Comparison of ENCODE assay signal across 8 cellular contexts in genomic region chr16:88790312-88791150, GRCh38. TPM values are rescaled to one million over a fixed set of nuclear protein-coding genes. Genes with fewer than 3 reads are reported as not detected.
DNase-seq lines count a peak whose midpoint lies in the region; ATAC-seq and TF ChIP-seq lines count a peak whose summit lies in the region.

No MANE protein-coding gene starts in this region.

- CTCF ChIA-PET in activated B cell treated with CpG ODN at 0.5 μM for 24 hours (lab: Charles Lee) = no interaction called here

- no peaks in the 10 kb centered on the region for H3K9me3 ChIP-seq in esophagus (ENCODE audit: control insufficient read depth in 2 of 2, insufficient read depth in 1 of 2, low read depth in 1 of 2, low read length in 1 of 2)

- H3K27me3 ChIP-seq in esophagus (ENCODE audit: control insufficient read depth in 1 of 2, insufficient read depth in 2 of 2, low read length in 2 of 2) = no peaks in the 10 kb centered on the region

- no peak for TF ChIP-seq CTCF in activated B cell treated with CpG ODN at 0.5 μM for 24 hours (IDR thresholded peaks at IDR 0.05)

- H3K27ac ChIP-seq in esophagus (ENCODE audit: low read depth in 2 of 2, low read length in 1 of 2) = peak overlapping the region; percentile 13 to 55

- no peaks in the 10 kb centered on the region for H3K36me3 ChIP-seq in esophagus (ENCODE audit: control insufficient read depth in 2 of 2, insufficient read depth in 2 of 2, low read length in 1 of 2)

- peaks cover 52% of the 10 kb centered on the region for H3K4me1 Mint-ChIP-seq in activated B cell treated with CpG ODN at 0.5 μM for 24 hours

- no peaks in the 10 kb centered on the region for H3K36me3 Mint-ChIP-seq in activated B cell treated with CpG ODN at 0.5 μM for 24 hours (ENCODE audit: low read depth)

- H3K4me3 ChIP-seq in Jurkat, Clone E6-1 (ENCODE audit: low read length) = peak overlapping the region; percentile 58
- H3K4me3 ChIP-seq in esophagus (ENCODE audit: low read depth in 1 of 2, low read length in 2 of 2) = no peak overlapping the region

- intact Hi-C loops in activated B cell treated with CpG ODN at 0.5 μM for 24 hours (cut with micrococcal nuclease) = loop anchor here (1.0 kb wide), 1 partner anchor 12 kb away; no protein-coding TSS in a partner anchor

- ATAC-seq in activated B cell treated with CpG ODN at 0.5 μM for 24 hours (ENCODE audit: low read depth) (peak; percentile 71), HG02852 (IDR thresholded peaks at IDR 0.05; ENCODE audit: unreplicated experiment) (no peak), GM18868 (IDR thresholded peaks at IDR 0.05; ENCODE audit: unreplicated experiment) (no peak)

- H3K27ac Mint-ChIP-seq in activated B cell treated with CpG ODN at 0.5 μM for 24 hours = peak overlapping the region; percentile 79

- no peaks in the 10 kb centered on the region for H3K9me3 Mint-ChIP-seq in activated B cell treated with CpG ODN at 0.5 μM for 24 hours

- POLR2A ChIA-PET in activated B cell treated with CpG ODN at 0.5 μM for 24 hours (lab: Charles Lee) = no interaction called here

- H3K4me1 ChIP-seq in esophagus (ENCODE audit: control insufficient read depth in 2 of 2, insufficient read depth in 2 of 2, low read length in 1 of 2) = peaks cover 2 to 4% of the 10 kb centered on the region in 2 donors

- no peaks in the 10 kb centered on the region for H3K27me3 Mint-ChIP-seq in activated B cell treated with CpG ODN at 0.5 μM for 24 hours

- peak overlapping the region; percentile 55 for H3K4me3 Mint-ChIP-seq in activated B cell treated with CpG ODN at 0.5 μM for 24 hours

- WGBS in esophagus, 2 donors = 24 to 29% methylated on average over 24 of the region's 24 CpGs

- DNase-seq in Jurkat, Clone E6-1 (ENCODE audit: low read depth, low spot score) = peak; percentile 74
- DNase-seq in activated B cell treated with CpG ODN at 0.5 μM for 24 hours (peak; percentile 34), NCI-H446 treated with DMSO at 0.1 percent for 48 hours (lab: John Stamatoyannopoulos, UW) (no peak), SW 1271 (lab: John Stamatoyannopoulos, UW) (no peak)
- peak; percentile 78 for DNase-seq in stimulated activated CD8-positive, alpha-beta memory T cell treated with anti-CD3 and anti-CD28 coated beads, Interleukin-4, amount 100 ng/mL, for 48 hours

RNA-seq across cellular contexts. Expression of gene PIEZO1, which starts 5.5 kb away (rescaled TPM):
- 194 TPM for polyA plus RNA-seq in Jurkat, Clone E6-1 (2012; ENCODE audit: insufficient read depth, insufficient read length)
- total RNA-seq in activated B cell treated with CpG ODN at 0.5 μM for 24 hours = 75.2 and 85.9 TPM in 2 replicates
- 100 to 1,000 TPM; 102 to 172 TPM for polyA plus RNA-seq in esophagus

RNA-seq across cellular contexts. Expression of gene CDT1, which starts 13.1 kb away (rescaled TPM):
- 93.9 TPM for polyA plus RNA-seq in Jurkat, Clone E6-1 (2012; ENCODE audit: insufficient read depth, insufficient read length)
- total RNA-seq in activated B cell treated with CpG ODN at 0.5 μM for 24 hours = 4.3 and 5.5 TPM in 2 replicates
- polyA plus RNA-seq in esophagus = 1 to 10 TPM; 5.8 to 9.9 TPM

RNA-seq across cellular contexts. Expression of gene APRT, which starts 21.2 kb away (rescaled TPM):
- polyA plus RNA-seq in Jurkat, Clone E6-1 (2012; ENCODE audit: insufficient read depth, insufficient read length) = 328 TPM
- total RNA-seq in activated B cell treated with CpG ODN at 0.5 μM for 24 hours = 198 and 209 TPM in 2 replicates
- 100 to 1,000 TPM; 137 to 223 TPM for polyA plus RNA-seq in esophagus

Comparison
In these comparisons a context has a peak if more than half of its experiments do, and no peak if none do; other contexts are left out.
1. DNase-seq: peak in Jurkat, Clone E6-1 (single experiment), activated B cell treated with CpG ODN at 0.5 μM for 24 hours (single experiment) and stimulated activated CD8-positive, alpha-beta memory T cell treated with anti-CD3 and anti-CD28 coated beads, Interleukin-4, amount 100 ng/mL, for 48 hours (single experiment); none in NCI-H446 treated with DMSO at 0.1 percent for 48 hours (single experiment) and SW 1271 (0 of 2).